8 cellular contexts compared by ENCODE assay signal in the genomic region with DNA sequence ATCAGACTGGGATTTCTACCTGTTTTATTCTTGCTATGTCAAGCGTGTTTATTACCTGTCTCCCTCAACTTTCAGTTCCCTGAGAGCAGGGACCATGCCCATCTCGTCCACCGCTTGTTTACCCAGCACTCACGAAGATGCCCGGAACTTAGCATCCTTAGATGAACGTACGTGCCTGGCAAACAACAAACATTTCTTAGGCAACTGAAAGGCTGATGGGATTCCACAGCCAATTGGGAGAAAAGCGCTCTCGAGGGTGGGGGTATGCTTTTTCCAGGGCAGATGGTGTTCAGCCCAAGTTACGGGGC. TPM values are rescaled to one million over a fixed set of nuclear protein-coding genes. Genes with fewer than 3 reads are reported as not detected.
DNase-seq lines count a peak whose midpoint lies in the region; ATAC-seq and TF ChIP-seq lines count a peak whose summit lies in the region.

No MANE protein-coding gene starts in this region.

- TF ChIP-seq CTCF in Panc1 (IDR thresholded peaks at IDR 0.05) (no peak), epithelial cell of proximal tubule (conservative IDR thresholded peaks at IDR 0.05; ENCODE audit: low read depth, low read length) (no peak)

- peak overlapping the region; percentile 1 for H4K12ac ChIP-seq in trophoblast cell (ENCODE audit: low read depth, low read length)

- CTCF ChIA-PET in Panc1 (lab: Charles Lee) = no interaction called here

- H3K23ac ChIP-seq in trophoblast cell (ENCODE audit: low read length) = no peak overlapping the region

- no peaks in the 10 kb centered on the region for H3K27me3 ChIP-seq in Panc1 (ENCODE audit: control insufficient read depth, insufficient read depth, low read length)
- H3K27me3 ChIP-seq in trophoblast cell (ENCODE audit: insufficient read depth, low read length) = no peaks in the 10 kb centered on the region

- ATAC-seq in Panc1 (peak; percentile 3; the same call in 1 of the 2 replicates), GM18517 (IDR thresholded peaks at IDR 0.05; ENCODE audit: unreplicated experiment) (no peak), HG03469 (IDR thresholded peaks at IDR 0.05; ENCODE audit: unreplicated experiment) (no peak), GM19395 (IDR thresholded peaks at IDR 0.05; ENCODE audit: unreplicated experiment) (no peak)

- H3K9ac ChIP-seq in trophoblast cell (ENCODE audit: low read length) = peak overlapping the region; percentile 82

- BruUV-seq in Panc1 (replicated peaks; lab: Mats Ljungman, UMichigan) = no TSS peak

- peaks cover 9% of the 10 kb centered on the region for H3K79me1 ChIP-seq in trophoblast cell (ENCODE audit: low read length)

- H3K4me2 ChIP-seq in trophoblast cell (ENCODE audit: low read length) = peak overlapping the region; percentile 86

- no peak overlapping the region for H3K18ac ChIP-seq in trophoblast cell (ENCODE audit: low read length)

- in situ Hi-C loops in Panc1 (cut with HindIII; ENCODE audit: low pct_unique_long_range_greater_than_20kb, low sequenced_read_pairs) = no loop called here

- no CpG with 5 or more reads among the region's 10 CpGs for WGBS in trophoblast cell (ENCODE audit: extremely low coverage, insufficient coverage, insufficient read length)

- H3K27ac ChIP-seq in Panc1 (ENCODE audit: low read length) = peak overlapping the region; percentile 81
- no peak overlapping the region for H3K27ac ChIP-seq in trophoblast cell (ENCODE audit: low read depth, low read length)

- H2AFZ ChIP-seq in trophoblast cell (ENCODE audit: insufficient read depth, low read length, poor library complexity) = peak overlapping the region; percentile 68

- no peak overlapping the region for H3K4ac ChIP-seq in trophoblast cell (ENCODE audit: low read depth, low read length)

- H3K4me1 ChIP-seq in Panc1 (ENCODE audit: control insufficient read depth, insufficient read depth, low read length) (peaks cover 17% of the 10 kb centered on the region), trophoblast cell (ENCODE audit: control insufficient read depth in 1 of 2, insufficient read depth in 2 of 2, low read length in 2 of 2) (peaks cover 4 to 10% of the 10 kb centered on the region in 2 experiments)

- H4K91ac ChIP-seq in trophoblast cell (ENCODE audit: low read depth, low read length) = no peak overlapping the region

- H3K9me3 ChIP-seq in Panc1 (ENCODE audit: control insufficient read depth, insufficient read depth, low read depth, low read length) (no peaks in the 10 kb centered on the region), trophoblast cell (ENCODE audit: insufficient read depth, low read depth, low read length) (peaks cover 4% of the 10 kb centered on the region)

- H2BK5ac ChIP-seq in trophoblast cell (ENCODE audit: low read depth, low read length, poor library complexity) = no peak overlapping the region

- H3K4me3 ChIP-seq in Panc1 (ENCODE audit: low read depth in 2 of 2, low read length in 2 of 2) (peak overlapping the region; percentile 91 to 96), epithelial cell of proximal tubule (ENCODE audit: low read depth, low read length) (peak overlapping the region; percentile 99), trophoblast cell (ENCODE audit: low read depth, low read length) (peak overlapping the region; percentile 87)

- peak overlapping the region; percentile 80 for H4K8ac ChIP-seq in trophoblast cell (ENCODE audit: low read depth, low read length)

- peak; percentile 26 for DNase-seq in ELR (ENCODE audit: low read depth)
- DNase-seq in Panc1 (ENCODE audit: low read depth, low spot score) = no peak
- DNase-seq in epithelial cell of proximal tubule (ENCODE audit: low read depth) = no peak
- no peak for DNase-seq in trophoblast cell
- DNase-seq in GM19240 (ENCODE audit: insufficient read length, low spot score) = no peak

- intact Hi-C loops in Panc1 (cut with micrococcal nuclease; ENCODE audit: unreplicated experiment) = no loop called here

- no peak overlapping the region for H2AK5ac ChIP-seq in trophoblast cell (ENCODE audit: low read length)

- no peak overlapping the region for H3K14ac ChIP-seq in trophoblast cell (ENCODE audit: low read length)

- H2BK12ac ChIP-seq in trophoblast cell (ENCODE audit: low read length) = no peak overlapping the region

- no peak overlapping the region for H2BK120ac ChIP-seq in trophoblast cell (ENCODE audit: insufficient read depth, low read length, poor library complexity)

- peaks cover 11% of the 10 kb centered on the region for H3K79me2 ChIP-seq in trophoblast cell (ENCODE audit: control insufficient read depth, insufficient read depth, low read length, poor library complexity)

- H3K36me3 ChIP-seq in Panc1 (ENCODE audit: control insufficient read depth, insufficient read depth, low read length) = no peaks in the 10 kb centered on the region; the same call in 1 of the 2 replicates
- H3K36me3 ChIP-seq in trophoblast cell (ENCODE audit: control insufficient read depth in 1 of 2, insufficient read depth in 2 of 2, low read length in 2 of 2) = peaks cover 18 to 25% of the 10 kb centered on the region in 2 experiments

- POLR2A ChIA-PET in Panc1 (lab: Charles Lee) = no interaction called here

RNA-seq across cellular contexts. Expression of a gene that starts 0.4 kb away (rescaled TPM):
- 44.9 TPM for total RNA-seq in Panc1 (2021; ENCODE audit: unreplicated experiment)
- polyA plus RNA-seq in Panc1 (2012; ENCODE audit: insufficient read length) = 43.7 TPM
- 40.1 and 45.6 TPM in 2 replicates for total RNA-seq in epithelial cell of proximal tubule
- 22.6 and 24.6 TPM in 2 replicates for polyA plus RNA-seq in trophoblast cell (2013)

RNA-seq across cellular contexts. Expression of a gene that starts 4.9 kb away (rescaled TPM):
- total RNA-seq in Panc1 (2021; ENCODE audit: unreplicated experiment) (64.4 TPM), epithelial cell of proximal tubule (37.8 and 80.5 TPM in 2 replicates)
- polyA plus RNA-seq in Panc1 (2012; ENCODE audit: insufficient read length) = 53.9 TPM
- polyA plus RNA-seq in trophoblast cell (2013) = 25.9 and 26.8 TPM in 2 replicates

RNA-seq across cellular contexts. Expression of a gene that starts 16.6 kb away (rescaled TPM):
- total RNA-seq in Panc1 (2021; ENCODE audit: unreplicated experiment) = 27.8 TPM
- polyA plus RNA-seq in Panc1 (2012; ENCODE audit: insufficient read length) = 35.9 TPM
- 6.9 and 8.1 TPM in 2 replicates for total RNA-seq in epithelial cell of proximal tubule
- polyA plus RNA-seq in trophoblast cell (2013) = 11.3 and 11.7 TPM in 2 replicates

RNA-seq across cellular contexts. Expression of a gene that starts 21.6 kb away (rescaled TPM):
- total RNA-seq in Panc1 (2021; ENCODE audit: unreplicated experiment) (not detected), epithelial cell of proximal tubule (not detected in 2 replicates)
- not detected for polyA plus RNA-seq in Panc1 (2012; ENCODE audit: insufficient read length)
- not detected in 2 replicates for polyA plus RNA-seq in trophoblast cell (2013)

RNA-seq across cellular contexts. Expression of a gene that starts 44.9 kb away (rescaled TPM):
- total RNA-seq in Panc1 (2021; ENCODE audit: unreplicated experiment) = not detected
- polyA plus RNA-seq in Panc1 (2012; ENCODE audit: insufficient read length) = not detected
- not detected in 2 replicates for total RNA-seq in epithelial cell of proximal tubule
- polyA plus RNA-seq in trophoblast cell (2013) = not detected in 2 replicates
